Comparison of ENCODE assay signal across 12 cellular contexts in the genomic region with DNA sequence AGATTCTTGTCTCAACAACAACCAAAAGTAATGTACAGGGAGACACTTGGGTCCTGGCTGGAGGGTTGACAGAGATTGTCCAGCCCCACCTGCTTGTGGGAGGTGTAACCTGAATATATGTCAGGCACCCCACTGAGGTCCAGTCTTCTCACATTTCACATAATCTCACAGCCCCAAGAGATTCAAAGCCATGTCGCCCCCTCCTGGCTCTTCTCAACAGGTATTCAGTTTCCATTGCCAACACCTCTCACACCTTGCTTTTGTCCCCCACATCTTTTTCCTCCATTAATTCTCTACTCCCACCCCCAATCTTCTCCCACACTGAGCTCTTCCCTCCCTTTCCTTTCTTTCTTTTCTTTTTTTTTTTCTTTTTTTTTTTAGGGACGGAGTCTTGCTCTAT. TPM values are rescaled to one million over a fixed set of nuclear protein-coding genes. Genes with fewer than 3 reads are reported as not detected.
DNase-seq lines count a peak whose midpoint lies in the region; ATAC-seq and TF ChIP-seq lines count a peak whose summit lies in the region.
"Had no signal": no experiment of that assay in that cellular context is flagged by ENCODE, and none has a peak within 500 bp of the region (broad histone marks: within the 10 kb centered on the region; RNA-seq: fewer than 3 reads in every experiment).

No MANE protein-coding gene starts in this region.

- no peak overlapping the region for H3K4me3 Mint-ChIP-seq in activated CD4-positive, alpha-beta T cell treated with anti-CD3 and anti-CD28 coated beads, Interleukin-2, amount 10 ng/mL, durations not matched to agents 24 days and 14 days
- no peak overlapping the region for H3K4me3 Mint-ChIP-seq in activated naive CD8-positive, alpha-beta T cell treated with anti-CD3 and anti-CD28 coated beads, Interleukin-2, amount 50 U/mL, for 24 hours

- H3K27me3 ChIP-seq in SU-DHL-6 (ENCODE audit: low read length) (no peaks in the 10 kb centered on the region), kidney epithelial cell (ENCODE audit: control insufficient read depth, insufficient read depth, low read length) (peaks cover 19% of the 10 kb centered on the region)
- H3K27me3 ChIP-seq: uterus had no signal

- H3K4me1 Mint-ChIP-seq in activated CD4-positive, alpha-beta T cell treated with anti-CD3 and anti-CD28 coated beads, Interleukin-2, amount 10 ng/mL, durations not matched to agents 24 days and 14 days: peaks cover 2% of the 10 kb centered on the region
- peaks cover 9% of the 10 kb centered on the region for H3K4me1 Mint-ChIP-seq in activated naive CD8-positive, alpha-beta T cell treated with anti-CD3 and anti-CD28 coated beads, Interleukin-2, amount 50 U/mL, for 24 hours

- no peaks in the 10 kb centered on the region for H3F3A ChIP-seq in SU-DHL-6 (ENCODE audit: insufficient read depth)

- H3K9me3 ChIP-seq in SU-DHL-6 (ENCODE audit: insufficient read depth, low read length): no peaks in the 10 kb centered on the region
- H3K9me3 ChIP-seq: pancreas, uterus had no signal

- H3K27ac ChIP-seq in SU-DHL-6 (ENCODE audit: low read depth, low read length): no peak overlapping the region
- H3K27ac ChIP-seq: HL-60, pancreas, uterus had no signal

- no peak overlapping the region for H3K4me2 ChIP-seq in SU-DHL-6 (ENCODE audit: low read depth, low read length, poor library complexity, severe bottlenecking)

- H3K4me3 ChIP-seq in HFF-Myc (replicated peaks; ENCODE audit: low read depth, low read length) (no peak overlapping the region), SU-DHL-6 (ENCODE audit: insufficient read depth, low read length, poor library complexity, severe bottlenecking) (no peak overlapping the region), kidney epithelial cell (ENCODE audit: low read depth, low read length) (no peak overlapping the region)
- H3K4me3 ChIP-seq: pancreas, uterus had no signal

- H3K36me3 Mint-ChIP-seq in activated CD4-positive, alpha-beta T cell treated with anti-CD3 and anti-CD28 coated beads, Interleukin-2, amount 10 ng/mL, durations not matched to agents 24 days and 14 days (ENCODE audit: low read depth): no peaks in the 10 kb centered on the region
- H3K36me3 Mint-ChIP-seq in activated naive CD8-positive, alpha-beta T cell treated with anti-CD3 and anti-CD28 coated beads, Interleukin-2, amount 50 U/mL, for 24 hours (ENCODE audit: low read depth): no peaks in the 10 kb centered on the region

- H3K9ac ChIP-seq in SU-DHL-6 (ENCODE audit: low read length): no peak overlapping the region

- no peak for ATAC-seq in activated naive CD8-positive, alpha-beta T cell treated with anti-CD3 and anti-CD28 coated beads, Interleukin-2, amount 50 U/mL, for 24 hours
- ATAC-seq: pancreas had no signal

- peaks cover 23% of the 10 kb centered on the region for H3K27me3 Mint-ChIP-seq in activated CD4-positive, alpha-beta T cell treated with anti-CD3 and anti-CD28 coated beads, Interleukin-2, amount 10 ng/mL, durations not matched to agents 24 days and 14 days
- H3K27me3 Mint-ChIP-seq in activated naive CD8-positive, alpha-beta T cell treated with anti-CD3 and anti-CD28 coated beads, Interleukin-2, amount 50 U/mL, for 24 hours: peaks cover 51% of the 10 kb centered on the region

- no peak overlapping the region for H3K27ac Mint-ChIP-seq in activated CD4-positive, alpha-beta T cell treated with anti-CD3 and anti-CD28 coated beads, Interleukin-2, amount 10 ng/mL, durations not matched to agents 24 days and 14 days
- no peak overlapping the region for H3K27ac Mint-ChIP-seq in activated naive CD8-positive, alpha-beta T cell treated with anti-CD3 and anti-CD28 coated beads, Interleukin-2, amount 50 U/mL, for 24 hours

- TF ChIP-seq CTCF in HFF-Myc (IDR thresholded peaks at IDR 0.05; ENCODE audit: low read depth, low read length, missing control alignments) (peak; percentile 16), SU-DHL-6 (IDR thresholded peaks at IDR 0.05; ENCODE audit: insufficient read depth, low read length, poor library complexity, severe bottlenecking) (peak; percentile 21), kidney epithelial cell (IDR thresholded peaks at IDR 0.05; ENCODE audit: insufficient read depth, low read length, poor library complexity, severe bottlenecking) (peak; percentile 19)

- DNase-seq in activated CD4-positive, alpha-beta T cell treated with anti-CD3 and anti-CD28 coated beads, Interleukin-2, amount 10 ng/mL, durations not matched to agents 24 days and 14 days: peak; percentile 58
- no peak for DNase-seq in activated CD4-positive, alpha-beta T cell treated with anti-CD3 and anti-CD28 coated beads, Interleukin-2, amount 50 U/mL, for 1 hour
- DNase-seq in HFF-Myc (ENCODE audit: extremely low read depth, low read depth) (no peak), kidney epithelial cell (ENCODE audit: low read depth) (no peak)
- no peak for DNase-seq in effector CD4-positive, alpha-beta T cell
- no peak for DNase-seq in NK-92 treated with Interleukin-12 subunit alpha and Interleukin-12 subunit beta, amount 100 ng/mL, for 24 hours (lab: John Stamatoyannopoulos, UW)
- no peak for DNase-seq in activated naive CD8-positive, alpha-beta T cell treated with anti-CD3 and anti-CD28 coated beads, Interleukin-2, amount 50 U/mL, for 24 hours
- DNase-seq: NCI-H1105, pancreas, uterus had no signal

- no peaks in the 10 kb centered on the region for H3K9me2 ChIP-seq in SU-DHL-6 (replicated peaks; ENCODE audit: insufficient read depth, low read length)

- H3K36me3 ChIP-seq in SU-DHL-6 (ENCODE audit: low read length): no peaks in the 10 kb centered on the region
- H3K36me3 ChIP-seq in kidney epithelial cell (ENCODE audit: control insufficient read depth, insufficient read depth, low read length): no peaks in the 10 kb centered on the region
- H3K36me3 ChIP-seq: pancreas, uterus had no signal

- intact Hi-C loops in activated CD4-positive, alpha-beta T cell treated with anti-CD3 and anti-CD28 coated beads, Interleukin-2, amount 10 ng/mL, durations not matched to agents 24 days and 14 days (cut with micrococcal nuclease): no loop called here

- no peaks in the 10 kb centered on the region for H3K9me3 Mint-ChIP-seq in activated CD4-positive, alpha-beta T cell treated with anti-CD3 and anti-CD28 coated beads, Interleukin-2, amount 10 ng/mL, durations not matched to agents 24 days and 14 days
- no peaks in the 10 kb centered on the region for H3K9me3 Mint-ChIP-seq in activated naive CD8-positive, alpha-beta T cell treated with anti-CD3 and anti-CD28 coated beads, Interleukin-2, amount 50 U/mL, for 24 hours

- no peak overlapping the region for H2AFZ ChIP-seq in SU-DHL-6 (ENCODE audit: low read depth, low read length, severe bottlenecking)

- H3K79me2 ChIP-seq in SU-DHL-6 (ENCODE audit: insufficient read depth, low read length): no peaks in the 10 kb centered on the region

- H4K20me1 ChIP-seq in SU-DHL-6 (ENCODE audit: low read depth, low read length): no peaks in the 10 kb centered on the region

RNA-seq across cellular contexts. Expression of a gene that starts 11.2 kb away (rescaled TPM):
- 0.02 TPM in 2 replicates for total RNA-seq in activated CD4-positive, alpha-beta T cell treated with anti-CD3 and anti-CD28 coated beads, Interleukin-2, amount 10 ng/mL, durations not matched to agents 24 days and 14 days
- 0.27 and 2.0 TPM in 2 replicates for total RNA-seq in kidney epithelial cell

RNA-seq across cellular contexts. Expression of a gene that starts 42.3 kb away (rescaled TPM):
- total RNA-seq in activated CD4-positive, alpha-beta T cell treated with anti-CD3 and anti-CD28 coated beads, Interleukin-2, amount 10 ng/mL, durations not matched to agents 24 days and 14 days: 69.0 and 70.3 TPM in 2 replicates
- total RNA-seq in kidney epithelial cell: 43.1 and 57.4 TPM in 2 replicates
